In the genomic region with DNA sequence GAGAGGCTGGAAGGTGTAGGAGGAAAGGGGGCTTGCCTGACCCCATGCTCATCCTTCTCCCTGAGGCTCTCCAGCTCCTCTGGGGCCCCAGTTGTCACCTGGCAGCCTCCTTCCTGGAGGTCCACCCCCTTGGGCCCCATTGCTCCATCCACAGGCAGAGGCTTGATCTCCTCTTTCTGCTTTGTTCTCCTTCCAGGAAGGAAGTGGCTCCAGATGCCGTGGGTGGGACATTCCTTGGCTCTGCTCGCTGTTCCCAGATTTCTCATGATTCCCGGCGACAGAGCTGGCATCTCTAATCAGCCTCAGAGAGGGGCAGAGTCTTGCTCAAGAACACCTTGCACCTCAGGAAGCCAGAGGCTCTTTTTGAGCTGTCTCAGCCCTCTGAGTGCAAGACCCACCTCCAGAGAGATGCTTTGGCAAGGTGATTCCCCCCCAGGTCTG, we compare ENCODE assay signal across 9 cellular contexts. TPM values are rescaled to one million over a fixed set of nuclear protein-coding genes. Genes with fewer than 3 reads are reported as not detected.
A peak's percentile ranks its signal among the peaks of the same experiment; 100 is the strongest.
DNase-seq lines count a peak whose midpoint lies in the region; ATAC-seq and TF ChIP-seq lines count a peak whose summit lies in the region.
"Had no signal": no experiment of that assay in that cellular context is flagged by ENCODE, and none has a peak within 500 bp of the region (broad histone marks: within the 10 kb centered on the region; RNA-seq: fewer than 3 reads in every experiment).

No MANE protein-coding gene starts in this region.

- DNase-seq in CD8-positive, alpha-beta T cell: no peak
- DNase-seq in SK-N-MC (ENCODE audit: low read depth, low spot score) (no peak), fibroblast of lung (ENCODE audit: low read depth in 2 of 2) (peak; percentile 53 to 56), renal cortical epithelial cell (ENCODE audit: low read depth) (peak; percentile 52), inferior parietal cortex (ENCODE audit: extremely low spot score) (no peak), HK-2 (ENCODE audit: unreplicated experiment) (no peak)
- DNase-seq in stimulated activated CD4-positive, alpha-beta T cell treated with anti-CD3 and anti-CD28 coated beads, Interleukin-4, amount 100 ng/mL, for 1 hour: no peak
- DNase-seq: NCI-H146 had no signal

- H3K4me3 Mint-ChIP-seq in CD8-positive, alpha-beta T cell: no peak overlapping the region

- H3K27ac ChIP-seq in CD8-positive, alpha-beta T cell (ENCODE audit: low read depth, low read length): no peak overlapping the region
- H3K27ac ChIP-seq in SK-N-MC (peak overlapping the region; percentile 98), fibroblast of lung (ENCODE audit: insufficient read depth, low read length) (peak overlapping the region; percentile 34)

- H4K20me1 ChIP-seq in fibroblast of lung (ENCODE audit: control insufficient read depth, extremely low read depth, insufficient read depth, low read length): no peaks in the 10 kb centered on the region

- peaks cover 96% of the 10 kb centered on the region for H3K4me1 Mint-ChIP-seq in CD8-positive, alpha-beta T cell (ENCODE audit: low read depth)

- H3K9me3 Mint-ChIP-seq in CD8-positive, alpha-beta T cell: no peaks in the 10 kb centered on the region

- no peak for ATAC-seq in CD8-positive, alpha-beta T cell
- no peak for ATAC-seq in GM18511 (IDR thresholded peaks at IDR 0.05; ENCODE audit: unreplicated experiment)

- no peaks in the 10 kb centered on the region for H3K27me3 ChIP-seq in CD8-positive, alpha-beta T cell (ENCODE audit: insufficient read depth, low read length)
- H3K27me3 ChIP-seq in fibroblast of lung (ENCODE audit: control insufficient read depth, insufficient read depth, low read length): no peaks in the 10 kb centered on the region

- no peaks in the 10 kb centered on the region for H3K36me3 Mint-ChIP-seq in CD8-positive, alpha-beta T cell

- H3K36me3 ChIP-seq in CD8-positive, alpha-beta T cell (ENCODE audit: insufficient read depth, low read length): no peaks in the 10 kb centered on the region
- H3K36me3 ChIP-seq in SK-N-MC (ENCODE audit: insufficient read depth, low read length) (no peaks in the 10 kb centered on the region), fibroblast of lung (ENCODE audit: control insufficient read depth, insufficient read depth, low read length) (no peaks in the 10 kb centered on the region)

- H3K27ac Mint-ChIP-seq in CD8-positive, alpha-beta T cell: peak overlapping the region; percentile 78

- peak overlapping the region; percentile 29 for H2AFZ ChIP-seq in fibroblast of lung (ENCODE audit: low read length)

- POLR2A ChIA-PET in CD8-positive, alpha-beta T cell (lab: Charles Lee): interaction anchor here (1.3 to 26.4 kb wide), 2 partner anchors 19 to 93 kb away, joined by 4 to 755 read pairs; partner anchors contain the start of gene CCR7

- no peaks in the 10 kb centered on the region for H3K79me2 ChIP-seq in fibroblast of lung (ENCODE audit: control insufficient read depth, insufficient read depth, low read length)

- H3K9me3 ChIP-seq in CD8-positive, alpha-beta T cell (ENCODE audit: low read length): no peaks in the 10 kb centered on the region
- H3K9me3 ChIP-seq in SK-N-MC (ENCODE audit: low read depth, low read length) (no peaks in the 10 kb centered on the region), fibroblast of lung (ENCODE audit: control insufficient read depth, insufficient read depth, low read depth, low read length) (no peaks in the 10 kb centered on the region)

- H3K4me1 ChIP-seq in CD8-positive, alpha-beta T cell (ENCODE audit: insufficient read depth, low read length): peaks cover 88% of the 10 kb centered on the region
- peaks cover 31% of the 10 kb centered on the region for H3K4me1 ChIP-seq in fibroblast of lung (ENCODE audit: control insufficient read depth, extremely low read depth, insufficient read depth, low read length)

- no peak overlapping the region for H3K4me2 ChIP-seq in fibroblast of lung (ENCODE audit: extremely low read depth, insufficient read depth, low read length)

- intact Hi-C loops in CD8-positive, alpha-beta T cell (cut with DNase I, micrococcal nuclease): no loop called here

- no peak for TF ChIP-seq CTCF in CD8-positive, alpha-beta T cell (IDR thresholded peaks at IDR 0.05)
- TF ChIP-seq CTCF in fibroblast of lung (conservative IDR thresholded peaks at IDR 0.05 in 1 of 2, IDR thresholded peaks at IDR 0.05 in 1 of 2; ENCODE audit: low read depth in 1 of 2, low read length in 2 of 2): no peak

- H3K27me3 Mint-ChIP-seq in CD8-positive, alpha-beta T cell (ENCODE audit: low read depth): no peaks in the 10 kb centered on the region

- no peak overlapping the region for H3K4me3 ChIP-seq in CD8-positive, alpha-beta T cell (ENCODE audit: low read depth, low read length)
- H3K4me3 ChIP-seq in SK-N-MC: no peak overlapping the region
- H3K4me3 ChIP-seq in fibroblast of lung (replicated peaks in 1 of 4; ENCODE audit: control extremely low read depth in 1 of 4, insufficient read depth in 1 of 4, low read depth in 3 of 4, low read length in 4 of 4): no peak overlapping the region

- CTCF ChIA-PET in CD8-positive, alpha-beta T cell (lab: Charles Lee): interaction anchor here (1.0 to 16.5 kb wide), 9 partner anchors 19 to 180 kb away, joined by 4 to 470 read pairs (median 22); partner anchors contain the start of genes CCR7, IGFBP4 and TOP2A

- no peak overlapping the region for H3K9ac ChIP-seq in SK-N-MC (ENCODE audit: insufficient read length)
- H3K9ac ChIP-seq in fibroblast of lung (ENCODE audit: insufficient read depth, low read length): peak overlapping the region; percentile 34

RNA-seq across cellular contexts. Expression of gene CCR7, which starts 28.5 kb away (rescaled TPM):
- total RNA-seq in CD8-positive, alpha-beta T cell: 100 to 1,000 TPM; 196 to 199 TPM
- total RNA-seq in fibroblast of lung (under 0.01 TPM in 1 of 2 replicates, not detected in the other), renal cortical epithelial cell (not detected in 2 replicates)
- 0.07 and 0.10 TPM in 2 replicates for polyA plus RNA-seq in fibroblast of lung
- polyA plus RNA-seq in fibroblast of lung (2012): 0.14 and 0.22 TPM in 2 replicates
- 0.30 TPM in 1 of 2 replicates, not detected in the other for polyA minus RNA-seq in fibroblast of lung (ENCODE audit: low replicate concordance)

RNA-seq across cellular contexts. Expression of gene TNS4, which starts 35.3 kb away (rescaled TPM):
- total RNA-seq in CD8-positive, alpha-beta T cell: 1 to 10 TPM; 1.9 to 2.9 TPM
- under 0.01 TPM in 1 of 2 replicates, not detected in the other for total RNA-seq in fibroblast of lung
- polyA plus RNA-seq in fibroblast of lung: 0.01 and 0.05 TPM in 2 replicates
- 0.24 TPM in 1 of 2 replicates, not detected in the other for polyA plus RNA-seq in fibroblast of lung (2012)
- polyA minus RNA-seq in fibroblast of lung (ENCODE audit: low replicate concordance): not detected in 2 replicates
- total RNA-seq in renal cortical epithelial cell: 0.05 and 0.69 TPM in 2 replicates

Comparison
In these comparisons a context has a peak if more than half of its experiments do, and no peak if none do; other contexts are left out.
1. DNase-seq: peak in fibroblast of lung (2 of 2) and renal cortical epithelial cell (single experiment); none in CD8-positive, alpha-beta T cell (0 of 7), SK-N-MC (single experiment), inferior parietal cortex (single experiment), HK-2 (single experiment) and stimulated activated CD4-positive, alpha-beta T cell treated with anti-CD3 and anti-CD28 coated beads, Interleukin-4, amount 100 ng/mL, for 1 hour (single experiment).
2. RNA of gene CCR7, which starts 28.5 kb away (total RNA-seq): 196 to 199 TPM in CD8-positive, alpha-beta T cell; under 0.01 TPM in fibroblast of lung and not detected in renal cortical epithelial cell; every median in the first group is over 100 times any median in the second.